Comparison of ENCODE assay signal across 8 cellular contexts in genomic region chr11:72111803-72112540, GRCh38. TPM values are rescaled to one million over a fixed set of nuclear protein-coding genes. Genes with fewer than 3 reads are reported as not detected.
DNase-seq lines count a peak whose midpoint lies in the region; ATAC-seq and TF ChIP-seq lines count a peak whose summit lies in the region.

No MANE protein-coding gene starts in this region.

- CTCF ChIA-PET in Calu3 (lab: Charles Lee): interaction anchor here (1.0 to 1.4 kb wide), 4 partner anchors 71 to 322 kb away, joined by 3 to 6 read pairs (median 4); partner anchors contain the start of gene CLPB

- H3K36me3 Mint-ChIP-seq in Calu3 (ENCODE audit: insufficient read depth, unreplicated experiment): peaks cover 24% of the 10 kb centered on the region

- peak; percentile 92 for DNase-seq in Calu3
- peak; percentile 99 for DNase-seq in HT1080 (ENCODE audit: low read depth)
- peak; percentile 99 for DNase-seq in NOMO-1 (lab: John Stamatoyannopoulos, UW; ENCODE audit: unreplicated experiment in 2 of 2)
- peak; percentile 77 for DNase-seq in activated CD8-positive, alpha-beta memory T cell treated with anti-CD3 and anti-CD28 coated beads, Interleukin-2, amount 50 U/mL, for 24 hours (ENCODE audit: extremely low read depth)
- DNase-seq in epidermal melanocyte (ENCODE audit: insufficient read length, low spot score): peak; percentile 76
- peak; percentile 98 for DNase-seq in midbrain (lab: John Stamatoyannopoulos, UW)
- peak; percentile 63 to 71 for DNase-seq in stimulated activated CD8-positive, alpha-beta memory T cell treated with anti-CD3 and anti-CD28 coated beads, Interleukin-2, amount 100 ng/mL, for 1 hour (ENCODE audit: low read depth in 2 of 2)

- H3K9me3 Mint-ChIP-seq in Calu3 (ENCODE audit: low read depth, unreplicated experiment): no peaks in the 10 kb centered on the region

- intact Hi-C loops in Calu3 (cut with micrococcal nuclease; ENCODE audit: unreplicated experiment): no loop called here

- H3K27me3 Mint-ChIP-seq in Calu3 (ENCODE audit: unreplicated experiment): peaks cover 11% of the 10 kb centered on the region

- peaks cover 9% of the 10 kb centered on the region for H3K4me1 Mint-ChIP-seq in Calu3 (ENCODE audit: low read depth, unreplicated experiment)

- TSS peak; percentile 83 for BruUV-seq in Calu3 (replicated peaks; lab: Mats Ljungman, UMichigan)

- peak; percentile 72 for ATAC-seq in GM21367 (IDR thresholded peaks at IDR 0.05; ENCODE audit: unreplicated experiment)

- peak overlapping the region; percentile 95 for H3K4me3 Mint-ChIP-seq in Calu3 (ENCODE audit: low read depth, unreplicated experiment)

- peak overlapping the region; percentile 100 for H3K27ac Mint-ChIP-seq in Calu3 (ENCODE audit: unreplicated experiment)

- TF ChIP-seq CTCF in Calu3 (IDR thresholded peaks at IDR 0.05; ENCODE audit: unreplicated experiment): no peak

RNA-seq across cellular contexts. Expression of gene ANAPC15, which starts 0.5 kb away (rescaled TPM):
- 25.8 and 29.4 TPM in 2 replicates for total RNA-seq in Calu3 (2022)
- 70.7 and 81.5 TPM in 2 replicates for total RNA-seq in HT1080 (2014; rRNA removed; shearing (Covaris generic))
- polyA plus RNA-seq in HT1080 (2015; cell fraction: cytosol; rRNA removed): 56.0 and 65.6 TPM in 2 replicates
- polyA plus RNA-seq in HT1080 (2015; cell fraction: nucleus; rRNA removed): 11.6 and 19.1 TPM in 2 replicates

RNA-seq across cellular contexts. Expression of gene TOMT, which starts 6.2 kb away (rescaled TPM):
- total RNA-seq in Calu3 (2022): not detected in 2 replicates
- 0.31 TPM in 1 of 2 replicates, not detected in the other for total RNA-seq in HT1080 (2014; rRNA removed; shearing (Covaris generic))
- polyA plus RNA-seq in HT1080 (2015; cell fraction: cytosol; rRNA removed): not detected in 2 replicates
- not detected in 2 replicates for polyA plus RNA-seq in HT1080 (2015; cell fraction: nucleus; rRNA removed)

RNA-seq across cellular contexts. Expression of gene LAMTOR1, which starts 8.9 kb away (rescaled TPM):
- total RNA-seq in Calu3 (2022): 67.1 and 73.5 TPM in 2 replicates
- total RNA-seq in HT1080 (2014; rRNA removed; shearing (Covaris generic)): 177 and 212 TPM in 2 replicates
- polyA plus RNA-seq in HT1080 (2015; cell fraction: cytosol; rRNA removed): 149 and 184 TPM in 2 replicates
- polyA plus RNA-seq in HT1080 (2015; cell fraction: nucleus; rRNA removed): 53.4 and 65.5 TPM in 2 replicates

RNA-seq across cellular contexts. Expression of gene FOLR3, which starts 23.6 kb away (rescaled TPM):
- not detected in 2 replicates for total RNA-seq in Calu3 (2022)
- 0.16 TPM in 1 of 2 replicates, not detected in the other for total RNA-seq in HT1080 (2014; rRNA removed; shearing (Covaris generic))
- 0.20 TPM in 1 of 2 replicates, not detected in the other for polyA plus RNA-seq in HT1080 (2015; cell fraction: cytosol; rRNA removed)
- polyA plus RNA-seq in HT1080 (2015; cell fraction: nucleus; rRNA removed): not detected in 2 replicates

RNA-seq across cellular contexts. Expression of gene LRRC51, which starts 31.3 kb away (rescaled TPM):
- total RNA-seq in Calu3 (2022): 8.5 and 11.0 TPM in 2 replicates
- total RNA-seq in HT1080 (2014; rRNA removed; shearing (Covaris generic)): 10.8 and 11.1 TPM in 2 replicates
- polyA plus RNA-seq in HT1080 (2015; cell fraction: cytosol; rRNA removed): 6.5 and 7.1 TPM in 2 replicates
- 3.3 and 4.8 TPM in 2 replicates for polyA plus RNA-seq in HT1080 (2015; cell fraction: nucleus; rRNA removed)

Comparison
In these comparisons a context has a peak if more than half of its experiments do, and no peak if none do; other contexts are left out.
1. Peak in every context shown above with its lines: DNase-seq and ATAC-seq.